21 cellular contexts compared by ENCODE assay signal in the genomic region with DNA sequence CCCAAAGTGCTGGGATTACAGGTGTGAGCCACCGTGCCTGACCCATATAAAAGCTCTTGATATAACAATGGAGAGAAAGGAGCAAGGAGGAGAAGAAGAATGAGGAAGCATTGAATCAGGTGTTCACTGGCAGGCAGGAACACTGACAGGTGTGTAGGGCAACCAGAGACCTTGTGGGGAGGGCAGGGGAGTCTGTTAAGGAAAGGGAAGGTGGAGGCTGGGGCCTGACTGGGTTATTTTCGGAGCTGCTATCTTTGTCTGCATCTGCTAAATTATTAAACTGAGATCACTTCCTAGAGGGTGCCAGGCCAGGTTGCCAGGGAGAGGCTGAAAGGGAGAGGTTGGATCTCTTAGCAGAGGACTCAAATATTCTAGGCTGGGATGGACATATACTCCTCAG. TPM values are rescaled to one million over a fixed set of nuclear protein-coding genes. Genes with fewer than 3 reads are reported as not detected.
"Had no signal": no experiment of that assay in that cellular context is flagged by ENCODE, and none has a peak within 500 bp of the region (broad histone marks: within the 10 kb centered on the region; RNA-seq: fewer than 3 reads in every experiment).

No MANE protein-coding gene starts in this region.

- DNase-seq: activated CD4-positive, CD25-positive, alpha-beta regulatory T cell treated with anti-CD3 and anti-CD28 coated beads, Interleukin-2, amount 50 U/mL, for 72 hours; activated naive CD4-positive, alpha-beta T cell treated with Interleukin-2 at 50 U/mL for 16 hours; activated T-cell treated with anti-CD3 and anti-CD28 coated beads for 4 hours; aorta; dermis blood vessel endothelial cell; mammary epithelial cell; naive thymus-derived CD8-positive, alpha-beta T cell; stimulated activated CD4-positive, alpha-beta T cell treated with anti-CD3 and anti-CD28 coated beads, Interleukin-15, amount 100 ng/mL, for 24 hours; stimulated activated CD4-positive, alpha-beta T cell treated with anti-CD3 and anti-CD28 coated beads, Interleukin-4, amount 100 ng/mL, for 24 hours; stimulated activated naive CD8-positive, alpha-beta T cell treated with anti-CD3 and anti-CD28 coated beads, Interleukin-15, Interleukin-2, amounts not matched to agents 100 U/mL and 50 U/mL, for 24 hours had no signal

- ATAC-seq: activated T-helper 17 cell treated with anti-CD3 and anti-CD28 coated beads, Interleukin-2, amount 50 U/mL, for 72 hours; heart left ventricle; left lobe of liver; naive thymus-derived CD8-positive, alpha-beta T cell; right cardiac atrium; stimulated activated naive CD8-positive, alpha-beta T cell treated with anti-CD3 and anti-CD28 coated beads, Interleukin-15, Interleukin-2, amounts not matched to agents 100 U/mL and 50 U/mL, for 24 hours had no signal

- H3K27ac ChIP-seq: breast epithelium, epithelial cell of prostate, heart left ventricle, neutrophil, skin epidermis, suprapubic skin had no signal

- H3K4me1 ChIP-seq: breast epithelium, suprapubic skin had no signal

- H3K9me3 ChIP-seq: breast epithelium, heart left ventricle, neutrophil, suprapubic skin had no signal

- H3K36me3 ChIP-seq: breast epithelium, heart left ventricle, neutrophil, suprapubic skin had no signal

- H3K27me3 ChIP-seq: breast epithelium had no signal

- H3K4me3 ChIP-seq: breast epithelium, heart left ventricle, skin epidermis, suprapubic skin had no signal

RNA-seq across cellular contexts. Expression of gene TRNP1, which starts 6.8 kb away (rescaled TPM):
- total RNA-seq: activated T-helper 17 cell treated with anti-CD3 and anti-CD28 coated beads, Interleukin-2, amount 50 U/mL, for 72 hours; naive thymus-derived CD8-positive, alpha-beta T cell had no signal
- polyA plus RNA-seq: naive thymus-derived CD8-positive, alpha-beta T cell had no signal

RNA-seq across cellular contexts. Expression of gene TENT5B, which starts 26.0 kb away (rescaled TPM):
- total RNA-seq: activated T-helper 17 cell treated with anti-CD3 and anti-CD28 coated beads, Interleukin-2, amount 50 U/mL, for 72 hours; frontal cortex; naive thymus-derived CD8-positive, alpha-beta T cell had no signal
- polyA plus RNA-seq: naive thymus-derived CD8-positive, alpha-beta T cell had no signal

RNA-seq across cellular contexts. Expression of gene KDF1, which starts 26.4 kb away (rescaled TPM):
- total RNA-seq: activated T-helper 17 cell treated with anti-CD3 and anti-CD28 coated beads, Interleukin-2, amount 50 U/mL, for 72 hours; aorta; cerebellum; dermis blood vessel endothelial cell; frontal cortex had no signal
